9 cellular contexts compared by ENCODE assay signal in genomic region chr2:73828389-73828817, GRCh38. TPM values are rescaled to one million over a fixed set of nuclear protein-coding genes. Genes with fewer than 3 reads are reported as not detected.
DNase-seq lines count a peak whose midpoint lies in the region; ATAC-seq and TF ChIP-seq lines count a peak whose summit lies in the region.
"Had no signal": no experiment of that assay in that cellular context is flagged by ENCODE, and none has a peak within 500 bp of the region (broad histone marks: within the 10 kb centered on the region; RNA-seq: fewer than 3 reads in every experiment).

No MANE protein-coding gene starts in this region.

- POLR2A ChIA-PET in BJ (lab: Charles Lee): interaction anchor here (0.7 kb wide), 1 partner anchor 292 kb away, joined by 5 read pairs; no protein-coding TSS in a partner anchor

- H3K4me2 ChIP-seq in MM.1S (ENCODE audit: low read depth, low read length): peak overlapping the region; percentile 58; the same call in 1 of the 2 replicates
- peak overlapping the region; percentile 54 for H3K4me2 ChIP-seq in neural cell (ENCODE audit: low read length)

- no peak for DNase-seq in BJ (ENCODE audit: low read depth)
- no peak for DNase-seq in MM.1S
- no peak for DNase-seq in dorsolateral prefrontal cortex
- DNase-seq in GM19238 (ENCODE audit: insufficient read length, low spot score): no peak
- DNase-seq in ACHN: no peak

- no peaks in the 10 kb centered on the region for H3K9me3 ChIP-seq in MM.1S (replicated peaks; ENCODE audit: insufficient read depth, low read length)
- H3K9me3 ChIP-seq in neural cell (ENCODE audit: low read length): no peaks in the 10 kb centered on the region

- CTCF ChIA-PET in BJ (lab: Yijun Ruan, JAX): interaction anchor here (0.6 to 9.0 kb wide), 10 partner anchors 12 to 563 kb away, joined by 3 to 75 read pairs (median 4); partner anchors contain the start of gene BOLA3

- in situ Hi-C loops in ACHN (cut with HindIII; ENCODE audit: low pct_ligation_motif_present, low pct_unique_long_range_greater_than_20kb, low sequenced_read_pairs): no loop called here

- H4K20me1 ChIP-seq in MM.1S (ENCODE audit: insufficient read depth, low read length): no peaks in the 10 kb centered on the region
- H4K20me1 ChIP-seq in neural cell (ENCODE audit: insufficient read depth): no peaks in the 10 kb centered on the region

- 0 out of 2 replicates have a peak, but pooled peaks cover 5% of the 10 kb centered on the region for H3F3A ChIP-seq in MM.1S (ENCODE audit: insufficient read depth, low read length)
- no peaks in the 10 kb centered on the region for H3F3A ChIP-seq in neural cell (ENCODE audit: insufficient read depth, low read length, poor library complexity, severe bottlenecking)

- no peak for TF ChIP-seq RAD21 in neural cell (conservative IDR thresholded peaks at IDR 0.05)

- peak overlapping the region; percentile 81; the same call in 1 of the 2 replicates for H3K9ac ChIP-seq in MM.1S (ENCODE audit: low read length)
- H3K9ac ChIP-seq in neural cell (ENCODE audit: low read length): no peak overlapping the region

- H3K36me3 ChIP-seq in BJ (ENCODE audit: control insufficient read depth, insufficient read depth, low read length) (no peaks in the 10 kb centered on the region), MM.1S (replicated peaks; ENCODE audit: insufficient read depth, low read length) (peaks cover 16% of the 10 kb centered on the region), neural cell (ENCODE audit: insufficient read depth, low read length) (peaks cover 3% of the 10 kb centered on the region)

- TF ChIP-seq CTCF in BJ (IDR thresholded peaks at IDR 0.05; ENCODE audit: insufficient read depth, low read depth, low read length): no peak
- TF ChIP-seq CTCF in MM.1S (IDR thresholded peaks at IDR 0.05; ENCODE audit: low read length): no peak
- TF ChIP-seq CTCF in dorsolateral prefrontal cortex (IDR thresholded peaks at IDR 0.05 in 54 of 56, conservative IDR thresholded peaks at IDR 0.05 in 2 of 56; ENCODE audit: low read depth in 1 of 56, partially characterized antibody in 56 of 56): peak in 6 of 56 donors; percentile 10 to 51 (median 21)
- TF ChIP-seq CTCF in neural cell (IDR thresholded peaks at IDR 0.05; ENCODE audit: poor library complexity, severe bottlenecking): no peak

- no peak for TF ChIP-seq EP300 in neural cell (conservative IDR thresholded peaks at IDR 0.05; ENCODE audit: poor library complexity, severe bottlenecking)

- ATAC-seq in HG02885 (IDR thresholded peaks at IDR 0.05; ENCODE audit: poor library complexity, unreplicated experiment): no peak
- ATAC-seq in GM21528 (IDR thresholded peaks at IDR 0.05; ENCODE audit: low FRiP score, unreplicated experiment): no peak

- peak overlapping the region; percentile 92 for H2AFZ ChIP-seq in MM.1S (ENCODE audit: low read length)
- peak overlapping the region; percentile 51 for H2AFZ ChIP-seq in neural cell (ENCODE audit: low read depth, low read length)

- no peaks in the 10 kb centered on the region; the same call in 1 of the 2 replicates for H3K27me3 ChIP-seq in BJ (ENCODE audit: control insufficient read depth, insufficient read depth, low read length)
- H3K27me3 ChIP-seq in MM.1S (replicated peaks; ENCODE audit: insufficient read depth, low read length): no peaks in the 10 kb centered on the region
- no peaks in the 10 kb centered on the region for H3K27me3 ChIP-seq in dorsolateral prefrontal cortex
- no peaks in the 10 kb centered on the region for H3K27me3 ChIP-seq in neural cell (ENCODE audit: insufficient read depth, low read depth, low read length)

- H3K27ac ChIP-seq in MM.1S (ENCODE audit: low read length) (no peak overlapping the region), dorsolateral prefrontal cortex (peak overlapping the region in 58 of 59 donors; percentile 47 to 99 (median 95)), neural cell (ENCODE audit: low read length) (no peak overlapping the region)

- intact Hi-C loops in dorsolateral prefrontal cortex (cut with DNase I): no loop called here

- H3K9me2 ChIP-seq in MM.1S (replicated peaks; ENCODE audit: insufficient read depth, low read length) (no peaks in the 10 kb centered on the region), neural cell (ENCODE audit: insufficient read depth, low read length) (no peaks in the 10 kb centered on the region)

- peak overlapping the region; percentile 81 for H3K4me3 ChIP-seq in BJ (ENCODE audit: low read depth, low read length)
- H3K4me3 ChIP-seq in MM.1S (ENCODE audit: low read length): peak overlapping the region; percentile 86
- H3K4me3 ChIP-seq in dorsolateral prefrontal cortex: peak overlapping the region; percentile 62 to 99 (median 88)
- peak overlapping the region; percentile 76 for H3K4me3 ChIP-seq in neural cell (ENCODE audit: low read length)

- H3K79me2 ChIP-seq in MM.1S (ENCODE audit: low read length) (peaks cover 32% of the 10 kb centered on the region), neural cell (replicated peaks; ENCODE audit: insufficient read depth, low read length) (peaks cover 21% of the 10 kb centered on the region)

- H3K4me1 ChIP-seq in MM.1S (ENCODE audit: low read length): peaks cover 15% of the 10 kb centered on the region

TF ChIP-seq in neural cell, 6 proteins besides CTCF, POLR2A, EP300 and RAD21:
- TF ChIP-seq TAF1 (IDR thresholded peaks at IDR 0.05; ENCODE audit: low read depth) (no peak), MXI1 (conservative IDR thresholded peaks at IDR 0.05; ENCODE audit: poor library complexity, severe bottlenecking) (no peak), POLR2AphosphoS5 (IDR thresholded peaks at IDR 0.05) (no peak), EZH2 (IDR thresholded peaks at IDR 0.05; ENCODE audit: borderline replicate concordance, insufficient read depth, low read length, poor library complexity, severe bottlenecking) (no peak), SMC3 (conservative IDR thresholded peaks at IDR 0.05; ENCODE audit: poor library complexity) (no peak)
- TF ChIP-seq, protein P1, sequence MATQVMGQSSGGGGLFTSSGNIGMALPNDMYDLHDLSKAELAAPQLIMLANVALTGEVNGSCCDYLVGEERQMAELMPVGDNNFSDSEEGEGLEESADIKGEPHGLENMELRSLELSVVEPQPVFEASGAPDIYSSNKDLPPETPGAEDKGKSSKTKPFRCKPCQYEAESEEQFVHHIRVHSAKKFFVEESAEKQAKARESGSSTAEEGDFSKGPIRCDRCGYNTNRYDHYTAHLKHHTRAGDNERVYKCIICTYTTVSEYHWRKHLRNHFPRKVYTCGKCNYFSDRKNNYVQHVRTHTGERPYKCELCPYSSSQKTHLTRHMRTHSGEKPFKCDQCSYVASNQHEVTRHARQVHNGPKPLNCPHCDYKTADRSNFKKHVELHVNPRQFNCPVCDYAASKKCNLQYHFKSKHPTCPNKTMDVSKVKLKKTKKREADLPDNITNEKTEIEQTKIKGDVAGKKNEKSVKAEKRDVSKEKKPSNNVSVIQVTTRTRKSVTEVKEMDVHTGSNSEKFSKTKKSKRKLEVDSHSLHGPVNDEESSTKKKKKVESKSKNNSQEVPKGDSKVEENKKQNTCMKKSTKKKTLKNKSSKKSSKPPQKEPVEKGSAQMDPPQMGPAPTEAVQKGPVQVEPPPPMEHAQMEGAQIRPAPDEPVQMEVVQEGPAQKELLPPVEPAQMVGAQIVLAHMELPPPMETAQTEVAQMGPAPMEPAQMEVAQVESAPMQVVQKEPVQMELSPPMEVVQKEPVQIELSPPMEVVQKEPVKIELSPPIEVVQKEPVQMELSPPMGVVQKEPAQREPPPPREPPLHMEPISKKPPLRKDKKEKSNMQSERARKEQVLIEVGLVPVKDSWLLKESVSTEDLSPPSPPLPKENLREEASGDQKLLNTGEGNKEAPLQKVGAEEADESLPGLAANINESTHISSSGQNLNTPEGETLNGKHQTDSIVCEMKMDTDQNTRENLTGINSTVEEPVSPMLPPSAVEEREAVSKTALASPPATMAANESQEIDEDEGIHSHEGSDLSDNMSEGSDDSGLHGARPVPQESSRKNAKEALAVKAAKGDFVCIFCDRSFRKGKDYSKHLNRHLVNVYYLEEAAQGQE (IDR thresholded peaks at IDR 0.05; ENCODE audit: borderline replicate concordance): no peak

RNA-seq across cellular contexts. Expression of gene STAMBP, which starts 0.4 kb away (rescaled TPM):
- polyA plus RNA-seq in BJ (2011; rRNA removed) (47.9 and 48.4 TPM in 2 replicates), neural cell (62.5 and 69.1 TPM in 2 replicates)
- 18.7 and 30.9 TPM in 2 replicates for polyA minus RNA-seq in BJ (2011; rRNA and poly(A)+ RNA removed)
- total RNA-seq in dorsolateral prefrontal cortex: 10 to 100 TPM; 29.9 to 95.9 (median 44.7) TPM
- 29.6 and 29.7 TPM in 2 replicates for polyA minus RNA-seq in neural cell

RNA-seq across cellular contexts. Expression of gene C2orf78, which starts 44.4 kb away (rescaled TPM):
- polyA plus RNA-seq in BJ (2011; rRNA removed) (not detected in 2 replicates), neural cell (not detected in 2 replicates)
- not detected in 2 replicates for polyA minus RNA-seq in BJ (2011; rRNA and poly(A)+ RNA removed)
- not detected for total RNA-seq in dorsolateral prefrontal cortex
- polyA minus RNA-seq in neural cell: not detected in 2 replicates
- total RNA-seq: dermis blood vessel endothelial cell had no signal

RNA-seq across cellular contexts. Expression of gene DUSP11, which starts 48.5 kb away (rescaled TPM):
- polyA plus RNA-seq in BJ (2011; rRNA removed): 19.7 and 33.8 TPM in 2 replicates
- polyA minus RNA-seq in BJ (2011; rRNA and poly(A)+ RNA removed): 7.2 and 8.7 TPM in 2 replicates
- total RNA-seq in dorsolateral prefrontal cortex: 10 to 100 TPM; 12.9 to 31.6 (median 21.5) TPM
- 35.2 and 36.0 TPM in 2 replicates for polyA plus RNA-seq in neural cell
- 49.4 and 55.8 TPM in 2 replicates for polyA minus RNA-seq in neural cell

Comparison
In these comparisons a context has a peak if more than half of its experiments do, and no peak if none do; other contexts are left out.
1. H3K27ac ChIP-seq: peak in dorsolateral prefrontal cortex (58 of 59); none in MM.1S (single experiment) and neural cell (single experiment).
2. Peak in every context shown above with its lines, with median percentiles within 50 percentile points of each other: H3K4me3 ChIP-seq.